24 cellular contexts compared by ENCODE assay signal in genomic region chr19:16631465-16631864, GRCh38. TPM values are rescaled to one million over a fixed set of nuclear protein-coding genes. Genes with fewer than 3 reads are reported as not detected.
DNase-seq lines count a peak whose midpoint lies in the region; ATAC-seq and TF ChIP-seq lines count a peak whose summit lies in the region.
"Had no signal": no experiment of that assay in that cellular context is flagged by ENCODE, and none has a peak within 500 bp of the region (broad histone marks: within the 10 kb centered on the region; RNA-seq: fewer than 3 reads in every experiment).

No MANE protein-coding gene starts in this region.

- H4K20me1 ChIP-seq in GM23338 (replicated peaks; ENCODE audit: insufficient read depth): peaks cover 4% of the 10 kb centered on the region

- no peaks in the 10 kb centered on the region for H3K36me3 ChIP-seq in GM23338 (ENCODE audit: insufficient read depth)
- H3K36me3 ChIP-seq: prostate gland had no signal

- H3K4me3 ChIP-seq in GM23338: no peak overlapping the region
- H3K4me3 ChIP-seq: MG63, prostate gland, vagina had no signal

- no peak overlapping the region for H3K4me2 ChIP-seq in GM23338

- ATAC-seq in activated CD4-positive, alpha-beta T cell treated with anti-CD3 and anti-CD28 coated beads for 36 hours: no peak
- ATAC-seq in GM23338: no peak
- no peak for ATAC-seq in GM21447 (IDR thresholded peaks at IDR 0.05; ENCODE audit: unreplicated experiment)
- ATAC-seq: Panc1, WTC11 had no signal

- H3F3A ChIP-seq in GM23338 (replicated peaks; ENCODE audit: low read depth): peaks cover 10% of the 10 kb centered on the region; the same call in 1 of the 2 replicates

- H3K4me3 Mint-ChIP-seq in activated CD4-positive, alpha-beta T cell treated with anti-CD3 and anti-CD28 coated beads for 36 hours: no peak overlapping the region
- H3K4me3 Mint-ChIP-seq in GM23338 (no peak overlapping the region), chondrocyte (ENCODE audit: unreplicated experiment) (no peak overlapping the region)
- H3K4me3 Mint-ChIP-seq: WTC11 had no signal

- 0 out of 2 replicates have a peak overlapping the region, but pooled peaks have one; percentile 26 for H3K27ac ChIP-seq in GM23338 (ENCODE audit: low read depth)
- H3K27ac ChIP-seq: epithelial cell of prostate, prostate gland, vagina had no signal

- DNase-seq in activated CD4-positive, alpha-beta T cell treated with anti-CD3 and anti-CD28 coated beads for 36 hours: no peak
- no peak for DNase-seq in activated CD4-positive, alpha-beta T cell treated with anti-CD3 and anti-CD28 coated beads for 1 hour
- DNase-seq in GM23338 (ENCODE audit: low spot score) (no peak), chondrocyte (ENCODE audit: low spot score) (no peak), erythroblast (lab: John Stamatoyannopoulos, UW) (no peak)
- DNase-seq: activated effector memory CD4-positive, alpha-beta T cell treated with anti-CD3 and anti-CD28 coated beads, Interleukin-2, amount 50 U/mL, for 16 hours; amniotic stem cell; CD4-positive, alpha-beta T cell; effector CD8-positive, alpha-beta T cell; EL; KG1; MG63; NCI-H1105 treated with DMSO at 0.1 percent for 48 hours; NCI-H2029; NCI-H526; SHP77 treated with DMSO at 0.1 percent for 48 hours; stimulated activated CD4-positive, alpha-beta T cell treated with anti-CD3 and anti-CD28 coated beads, Interleukin-15, amount 100 ng/mL, for 24 hours; stimulated activated naive CD4-positive, alpha-beta T cell treated with Interleukin-2 at 50 U/mL for 16 hours had no signal

- H3K4me1 Mint-ChIP-seq in activated CD4-positive, alpha-beta T cell treated with anti-CD3 and anti-CD28 coated beads for 36 hours: peaks cover 11% of the 10 kb centered on the region
- H3K4me1 Mint-ChIP-seq in GM23338: peaks cover 12% of the 10 kb centered on the region
- peaks cover 16% of the 10 kb centered on the region for H3K4me1 Mint-ChIP-seq in chondrocyte (ENCODE audit: low read depth)

- peaks cover 45% of the 10 kb centered on the region for H3K79me2 ChIP-seq in GM23338 (replicated peaks; ENCODE audit: insufficient read depth)

- CTCF ChIA-PET in activated CD4-positive, alpha-beta T cell treated with anti-CD3 and anti-CD28 coated beads for 36 hours (lab: Charles Lee): no interaction called here

- peaks cover 5% of the 10 kb centered on the region for H3K4me1 ChIP-seq in GM23338 (ENCODE audit: insufficient read depth)

- TF ChIP-seq CTCF in GM23338 (conservative IDR thresholded peaks at IDR 0.05; ENCODE audit: low read depth in 2 of 2) (no peak), chondrocyte (IDR thresholded peaks at IDR 0.05) (peak; percentile 26)

- no peaks in the 10 kb centered on the region for H3K27me3 ChIP-seq in GM23338 (ENCODE audit: insufficient read depth)
- H3K27me3 ChIP-seq: MG63, vagina had no signal

- intact Hi-C loops in activated CD4-positive, alpha-beta T cell treated with anti-CD3 and anti-CD28 coated beads for 36 hours (cut with DNase I, micrococcal nuclease): no loop called here

- no peaks in the 10 kb centered on the region for H3K9me2 ChIP-seq in GM23338 (ENCODE audit: insufficient read depth)

- POLR2A ChIA-PET in activated CD4-positive, alpha-beta T cell treated with anti-CD3 and anti-CD28 coated beads for 36 hours (lab: Charles Lee): no interaction called here

- H3K27me3 Mint-ChIP-seq in activated CD4-positive, alpha-beta T cell treated with anti-CD3 and anti-CD28 coated beads for 36 hours: no peaks in the 10 kb centered on the region
- H3K27me3 Mint-ChIP-seq in GM23338 (ENCODE audit: insufficient read depth, low read depth, poor library complexity) (peaks cover 21% of the 10 kb centered on the region), chondrocyte (ENCODE audit: low read depth) (no peaks in the 10 kb centered on the region)
- H3K27me3 Mint-ChIP-seq: CD4-positive, alpha-beta T cell had no signal

- H3K36me3 Mint-ChIP-seq in activated CD4-positive, alpha-beta T cell treated with anti-CD3 and anti-CD28 coated beads for 36 hours (ENCODE audit: low read depth): peaks cover 27% of the 10 kb centered on the region
- H3K36me3 Mint-ChIP-seq in GM23338 (ENCODE audit: low read depth): peaks cover 25% of the 10 kb centered on the region
- H3K36me3 Mint-ChIP-seq in chondrocyte (ENCODE audit: low read depth): peaks cover 5% of the 10 kb centered on the region

- H3K27ac Mint-ChIP-seq in activated CD4-positive, alpha-beta T cell treated with anti-CD3 and anti-CD28 coated beads for 36 hours: peak overlapping the region; percentile 30
- H3K27ac Mint-ChIP-seq in GM23338 (no peak overlapping the region), chondrocyte (ENCODE audit: unreplicated experiment) (no peak overlapping the region)

- no peak for TF ChIP-seq POLR2A in erythroblast (IDR thresholded peaks at IDR 0.05; ENCODE audit: low read length)

- H2AFZ ChIP-seq in GM23338: no peak overlapping the region

- no peaks in the 10 kb centered on the region for H3K9me3 Mint-ChIP-seq in activated CD4-positive, alpha-beta T cell treated with anti-CD3 and anti-CD28 coated beads for 36 hours (ENCODE audit: low read depth)
- no peaks in the 10 kb centered on the region; the same call in 2 of the 3 replicates for H3K9me3 Mint-ChIP-seq in GM23338
- H3K9me3 Mint-ChIP-seq in chondrocyte (ENCODE audit: low read depth): no peaks in the 10 kb centered on the region
- H3K9me3 Mint-ChIP-seq: CD4-positive, alpha-beta T cell; WTC11 had no signal

TF ChIP-seq in GM23338, 12 proteins besides CTCF, POLR2A, EP300 and RAD21:
- no peak for TF ChIP-seq REST (IDR thresholded peaks at IDR 0.05; ENCODE audit: unreplicated experiment)
- no peak for TF ChIP-seq ETS1 (IDR thresholded peaks at IDR 0.05)
- no peak for TF ChIP-seq JUNB (IDR thresholded peaks at IDR 0.05; ENCODE audit: unreplicated experiment)

RNA-seq across cellular contexts. Expression of gene MED26, which starts 3.5 kb away (rescaled TPM):
- total RNA-seq in activated CD4-positive, alpha-beta T cell treated with anti-CD3 and anti-CD28 coated beads for 36 hours: 10 to 100 TPM; 13.6 to 14.5 TPM
- 13.1 and 15.4 TPM in 2 replicates for total RNA-seq in GM23338 (2014; rRNA removed; shearing (Covaris generic))
- polyA plus RNA-seq in GM23338 (2016; fragmentation: Nextera tagmentation; extraction: Ambion mirVana): 7.4 and 8.6 TPM in 2 replicates
- total RNA-seq in chondrocyte: 8.7 to 10.6 TPM (median 8.8 TPM) in 3 replicates

RNA-seq across cellular contexts. Expression of gene SMIM7, which starts 28.5 kb away (rescaled TPM):
- 10 to 100 TPM; 46.5 to 52.2 TPM for total RNA-seq in activated CD4-positive, alpha-beta T cell treated with anti-CD3 and anti-CD28 coated beads for 36 hours
- 64.2 and 81.7 TPM in 2 replicates for total RNA-seq in GM23338 (2014; rRNA removed; shearing (Covaris generic))
- 84.5 and 91.3 TPM in 2 replicates for polyA plus RNA-seq in GM23338 (2016; fragmentation: Nextera tagmentation; extraction: Ambion mirVana)
- 42.5 to 52.0 TPM (median 47.7 TPM) in 3 replicates for total RNA-seq in chondrocyte

RNA-seq across cellular contexts. Expression of gene TMEM38A, which starts 29.5 kb away (rescaled TPM):
- 1 to 10 TPM in 1 of 2 experiments, under 1 TPM in 1; 0.89 to 1.2 TPM for total RNA-seq in activated CD4-positive, alpha-beta T cell treated with anti-CD3 and anti-CD28 coated beads for 36 hours
- 11.3 and 14.1 TPM in 2 replicates for total RNA-seq in GM23338 (2014; rRNA removed; shearing (Covaris generic))
- 5.9 and 7.6 TPM in 2 replicates for polyA plus RNA-seq in GM23338 (2016; fragmentation: Nextera tagmentation; extraction: Ambion mirVana)
- 3.1 to 3.7 TPM (median 3.7 TPM) in 3 replicates for total RNA-seq in chondrocyte

RNA-seq across cellular contexts. Expression of gene SLC35E1, which starts 59.2 kb away (rescaled TPM):
- 10 to 100 TPM; 51.5 to 72.1 TPM for total RNA-seq in activated CD4-positive, alpha-beta T cell treated with anti-CD3 and anti-CD28 coated beads for 36 hours
- 24.1 and 30.3 TPM in 2 replicates for total RNA-seq in GM23338 (2014; rRNA removed; shearing (Covaris generic))
- polyA plus RNA-seq in GM23338 (2016; fragmentation: Nextera tagmentation; extraction: Ambion mirVana): 16.2 and 17.0 TPM in 2 replicates
- total RNA-seq in chondrocyte: 68.1 to 70.0 TPM (median 69.2 TPM) in 3 replicates
